ENCODE assay signal across 9 cellular contexts in the genomic region with DNA sequence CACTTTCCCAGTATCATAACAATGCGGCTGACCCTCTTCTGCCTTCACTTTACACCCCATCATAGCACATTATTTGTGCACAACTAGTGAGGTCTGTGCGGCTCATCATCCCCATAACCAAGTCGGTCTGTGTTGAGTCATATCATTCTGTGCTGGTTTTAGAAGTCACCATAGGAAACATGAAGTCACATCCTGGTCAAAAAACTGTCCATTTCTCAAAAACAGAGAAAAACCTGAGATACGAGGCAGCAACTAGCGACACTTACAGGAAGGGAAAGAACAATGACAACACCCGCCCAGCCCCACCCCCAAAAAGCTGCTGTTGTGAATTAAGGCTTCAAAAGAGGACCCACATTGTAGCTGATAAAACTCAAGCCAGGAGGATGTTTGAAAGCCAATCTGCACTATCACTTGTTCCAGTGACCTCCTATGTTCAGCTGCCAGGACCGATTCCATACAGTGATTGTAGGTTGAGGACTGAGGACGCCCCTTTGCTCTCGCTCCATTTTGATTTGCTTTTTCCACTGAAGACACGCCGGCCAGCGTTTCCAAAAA.
DNase-seq lines count a peak whose midpoint lies in the region; ATAC-seq and TF ChIP-seq lines count a peak whose summit lies in the region.
"Had no signal": no experiment of that assay in that cellular context is flagged by ENCODE, and none has a peak within 500 bp of the region (broad histone marks: within the 10 kb centered on the region; RNA-seq: fewer than 3 reads in every experiment).

No MANE protein-coding gene starts in this region.

- no peaks in the 10 kb centered on the region for H3K27me3 ChIP-seq in body of pancreas

- no peak for TF ChIP-seq POLR2A in body of pancreas (IDR thresholded peaks at IDR 0.05)

- TF ChIP-seq CTCF in 22Rv1 (IDR thresholded peaks at IDR 0.05): no peak
- no peak for TF ChIP-seq CTCF in mucosa of descending colon (IDR thresholded peaks at IDR 0.05)
- TF ChIP-seq CTCF in coronary artery (IDR thresholded peaks at IDR 0.05): no peak
- TF ChIP-seq CTCF in body of pancreas (IDR thresholded peaks at IDR 0.05): no peak

- 79 to 91% methylated on average over 12 of the region's 12 CpGs for WGBS in body of pancreas, 2 donors

- intact Hi-C loops in mucosa of descending colon (cut with DNase I, micrococcal nuclease): no loop called here
- intact Hi-C loops in body of pancreas (cut with DNase I): no loop called here

- DNase-seq in activated T-cell treated with anti-CD3 and anti-CD28 coated beads, Interleukin-2, amount 50 U/mL, for 48 hours: peak; percentile 60 to 66
- DNase-seq in mucosa of descending colon (peak in 1 of 3 donors; percentile 25), NCI-H2171 (lab: John Stamatoyannopoulos, UW) (no peak), coronary artery (ENCODE audit: low spot score) (no peak), body of pancreas (no peak)
- DNase-seq: DND-41 had no signal

- H3K27ac ChIP-seq in 22Rv1 (peak overlapping the region; percentile 50), coronary artery (peak overlapping the region in 1 of 2 donors; percentile 33), body of pancreas (no peak overlapping the region)

- no peak overlapping the region for H3K4me3 ChIP-seq in mucosa of descending colon
- no peak overlapping the region for H3K4me3 ChIP-seq in coronary artery
- no peak overlapping the region for H3K4me3 ChIP-seq in body of pancreas

- H3K4me1 ChIP-seq in mucosa of descending colon (ENCODE audit: low read depth) (no peaks in the 10 kb centered on the region), body of pancreas (no peaks in the 10 kb centered on the region)

- H3K9me3 ChIP-seq in mucosa of descending colon (no peaks in the 10 kb centered on the region), body of pancreas (no peaks in the 10 kb centered on the region)

- ATAC-seq in GM19328 (IDR thresholded peaks at IDR 0.05; ENCODE audit: unreplicated experiment): peak; percentile 86
- ATAC-seq in HG03354 (IDR thresholded peaks at IDR 0.05; ENCODE audit: poor library complexity, severe bottlenecking, unreplicated experiment): peak; percentile 98
- peak; percentile 73 for ATAC-seq in mucosa of descending colon
- no peak for ATAC-seq in body of pancreas

- H3K36me3 ChIP-seq in mucosa of descending colon (ENCODE audit: low read depth) (peaks cover 4% of the 10 kb centered on the region), body of pancreas (replicated peaks in 1 of 2; ENCODE audit: insufficient read depth in 1 of 2, low read depth in 2 of 2) (peaks cover 10 to 20% of the 10 kb centered on the region in 2 donors)

Comparison
In these comparisons a context has a peak if more than half of its experiments do, and no peak if none do; other contexts are left out.
1. DNase-seq: peak in activated T-cell treated with anti-CD3 and anti-CD28 coated beads, Interleukin-2, amount 50 U/mL, for 48 hours (2 of 2); none in NCI-H2171 (single experiment), coronary artery (single experiment) and body of pancreas (0 of 4).